9 cellular contexts compared by ENCODE assay signal in the genomic region with DNA sequence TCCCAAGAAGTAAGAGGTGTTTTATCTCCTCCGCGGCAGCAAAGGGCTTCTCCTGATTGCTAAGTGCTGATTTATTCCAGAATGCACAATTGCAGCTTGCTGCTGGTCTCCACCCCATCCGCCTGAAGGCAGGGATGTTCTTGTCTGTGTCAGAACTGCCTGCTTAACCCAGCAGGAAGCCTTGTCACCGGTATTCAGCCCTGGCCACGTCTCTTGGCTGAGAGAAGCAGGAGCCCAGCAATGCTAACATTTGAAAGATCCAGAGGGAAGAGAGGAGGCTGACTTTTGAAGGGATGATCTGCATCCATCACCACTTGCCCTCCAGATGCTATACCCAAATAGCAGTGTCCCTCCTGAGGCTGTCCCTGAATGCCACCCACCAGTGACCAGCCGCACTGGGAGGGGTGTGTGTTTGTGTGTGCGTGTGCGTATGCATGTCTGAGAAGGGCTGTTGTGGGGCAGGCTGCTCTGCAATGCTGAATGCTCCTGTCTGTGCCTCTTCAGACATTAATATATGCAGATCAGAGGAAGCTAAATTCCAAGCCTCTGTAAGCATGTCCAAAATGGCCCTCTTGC. TPM values are rescaled to one million over a fixed set of nuclear protein-coding genes. Genes with fewer than 3 reads are reported as not detected.
DNase-seq lines count a peak whose midpoint lies in the region; ATAC-seq and TF ChIP-seq lines count a peak whose summit lies in the region.
"Had no signal": no experiment of that assay in that cellular context is flagged by ENCODE, and none has a peak within 500 bp of the region (broad histone marks: within the 10 kb centered on the region; RNA-seq: fewer than 3 reads in every experiment).

No MANE protein-coding gene starts in this region.

- peak overlapping the region; percentile 97 to 99 (median 97) for H3K27ac Mint-ChIP-seq in CD4-positive, CD25-positive, alpha-beta regulatory T cell
- no peak overlapping the region for H3K27ac Mint-ChIP-seq in nephron progenitor cell

- ATAC-seq in CD4-positive, CD25-positive, alpha-beta regulatory T cell (ENCODE audit: low read depth in 2 of 2): no peak
- ATAC-seq: GM12878 had no signal

- TF ChIP-seq CTCF in nephron progenitor cell (IDR thresholded peaks at IDR 0.05): no peak

- H3K27ac ChIP-seq in CD4-positive, CD25-positive, alpha-beta regulatory T cell (ENCODE audit: insufficient read depth, low read length, poor library complexity, severe bottlenecking): peak overlapping the region; percentile 45
- H3K27ac ChIP-seq in SJSA1: no peak overlapping the region

- no peaks in the 10 kb centered on the region for H3K36me3 ChIP-seq in CD4-positive, CD25-positive, alpha-beta regulatory T cell (ENCODE audit: control insufficient read depth, insufficient read depth, low read length)
- no peaks in the 10 kb centered on the region for H3K36me3 ChIP-seq in SJSA1

- peaks cover 64% of the 10 kb centered on the region for H3K4me1 ChIP-seq in CD4-positive, CD25-positive, alpha-beta regulatory T cell (ENCODE audit: control insufficient read depth, insufficient read depth, low read length, poor library complexity, severe bottlenecking)
- H3K4me1 ChIP-seq in SJSA1 (replicated peaks): peaks cover 12% of the 10 kb centered on the region

- peaks cover 33 to 85% (median 63%) of the 10 kb centered on the region in 4 donors for H3K4me1 Mint-ChIP-seq in CD4-positive, CD25-positive, alpha-beta regulatory T cell
- H3K4me1 Mint-ChIP-seq in nephron progenitor cell: peaks cover 62% of the 10 kb centered on the region

- H3K9me3 Mint-ChIP-seq in CD4-positive, CD25-positive, alpha-beta regulatory T cell: peaks cover 0 to 4% (median 0%) of the 10 kb centered on the region in 7 donors
- H3K9me3 Mint-ChIP-seq in nephron progenitor cell: no peaks in the 10 kb centered on the region

- peak in 2 of 3 donors; percentile 15 to 53 for DNase-seq in CD4-positive, CD25-positive, alpha-beta regulatory T cell
- DNase-seq in SJSA1 (ENCODE audit: low read depth in 1 of 2, low spot score in 2 of 2): no peak
- peak; percentile 79 for DNase-seq in ecto neural progenitor cell (ENCODE audit: low spot score)
- DNase-seq in nephron progenitor cell: peak; percentile 16
- no peak for DNase-seq in cortex of kidney (lab: John Stamatoyannopoulos, UW)
- DNase-seq in NCI-H1105 treated with DMSO at 0.1 percent for 48 hours (lab: John Stamatoyannopoulos, UW): no peak
- DNase-seq in NCI-H524 treated with DMSO at 0.1 percent for 48 hours (lab: John Stamatoyannopoulos, UW): no peak
- no peak for DNase-seq in NCI-H2196 (lab: John Stamatoyannopoulos, UW; ENCODE audit: unreplicated experiment)

- H3K36me3 Mint-ChIP-seq in CD4-positive, CD25-positive, alpha-beta regulatory T cell: peaks cover 4% of the 10 kb centered on the region
- no peaks in the 10 kb centered on the region for H3K36me3 Mint-ChIP-seq in nephron progenitor cell (ENCODE audit: low read depth)

- peak overlapping the region; percentile 93 to 97 (median 95) for H3K4me3 Mint-ChIP-seq in CD4-positive, CD25-positive, alpha-beta regulatory T cell
- peak overlapping the region; percentile 49 for H3K4me3 Mint-ChIP-seq in nephron progenitor cell

- H3K27me3 ChIP-seq in CD4-positive, CD25-positive, alpha-beta regulatory T cell (ENCODE audit: control insufficient read depth, insufficient read depth, low read length): no peaks in the 10 kb centered on the region
- peaks cover 12% of the 10 kb centered on the region for H3K27me3 ChIP-seq in SJSA1 (replicated peaks)

- no peaks in the 10 kb centered on the region for H3K9me3 ChIP-seq in CD4-positive, CD25-positive, alpha-beta regulatory T cell (ENCODE audit: control insufficient read depth in 2 of 2, low read length in 2 of 2)
- no peaks in the 10 kb centered on the region for H3K9me3 ChIP-seq in SJSA1 (replicated peaks)

- H3K4me3 ChIP-seq in CD4-positive, CD25-positive, alpha-beta regulatory T cell (ENCODE audit: low read depth, low read length): peak overlapping the region; percentile 97
- peak overlapping the region; percentile 11 for H3K4me3 ChIP-seq in SJSA1
- H3K4me3 ChIP-seq: GM12878 had no signal

- peaks cover 6% of the 10 kb centered on the region for H3K27me3 Mint-ChIP-seq in CD4-positive, CD25-positive, alpha-beta regulatory T cell
- H3K27me3 Mint-ChIP-seq in nephron progenitor cell (ENCODE audit: low read depth, poor library complexity): peaks cover 6% of the 10 kb centered on the region

RNA-seq across cellular contexts. Expression of a gene that starts 4.0 kb away (rescaled TPM):
- 33.2 TPM for total RNA-seq in CD4-positive, CD25-positive, alpha-beta regulatory T cell
- 10 to 100 TPM in 3 of 4 donors, 1 to 10 TPM in 1; 9.3 to 20.9 (median 15.9) TPM for polyA plus RNA-seq in CD4-positive, CD25-positive, alpha-beta regulatory T cell
- not detected in 2 replicates for total RNA-seq in SJSA1 (2014; rRNA removed; shearing (Covaris generic))

Comparison
In these comparisons a context has a peak if more than half of its experiments do, and no peak if none do; other contexts are left out.
1. DNase-seq: peak in CD4-positive, CD25-positive, alpha-beta regulatory T cell (2 of 3), ecto neural progenitor cell (single experiment) and nephron progenitor cell (single experiment); none in SJSA1 (0 of 2), cortex of kidney (single experiment), NCI-H1105 treated with DMSO at 0.1 percent for 48 hours (single experiment), NCI-H524 treated with DMSO at 0.1 percent for 48 hours (single experiment) and NCI-H2196 (single experiment).
2. RNA of a gene that starts 4.0 kb away (total RNA-seq): 33.2 TPM in CD4-positive, CD25-positive, alpha-beta regulatory T cell (single experiment); not detected in SJSA1; every median in the first group is over 10 times any median in the second.